ENCODE assay signal across 8 cellular contexts in the genomic region with DNA sequence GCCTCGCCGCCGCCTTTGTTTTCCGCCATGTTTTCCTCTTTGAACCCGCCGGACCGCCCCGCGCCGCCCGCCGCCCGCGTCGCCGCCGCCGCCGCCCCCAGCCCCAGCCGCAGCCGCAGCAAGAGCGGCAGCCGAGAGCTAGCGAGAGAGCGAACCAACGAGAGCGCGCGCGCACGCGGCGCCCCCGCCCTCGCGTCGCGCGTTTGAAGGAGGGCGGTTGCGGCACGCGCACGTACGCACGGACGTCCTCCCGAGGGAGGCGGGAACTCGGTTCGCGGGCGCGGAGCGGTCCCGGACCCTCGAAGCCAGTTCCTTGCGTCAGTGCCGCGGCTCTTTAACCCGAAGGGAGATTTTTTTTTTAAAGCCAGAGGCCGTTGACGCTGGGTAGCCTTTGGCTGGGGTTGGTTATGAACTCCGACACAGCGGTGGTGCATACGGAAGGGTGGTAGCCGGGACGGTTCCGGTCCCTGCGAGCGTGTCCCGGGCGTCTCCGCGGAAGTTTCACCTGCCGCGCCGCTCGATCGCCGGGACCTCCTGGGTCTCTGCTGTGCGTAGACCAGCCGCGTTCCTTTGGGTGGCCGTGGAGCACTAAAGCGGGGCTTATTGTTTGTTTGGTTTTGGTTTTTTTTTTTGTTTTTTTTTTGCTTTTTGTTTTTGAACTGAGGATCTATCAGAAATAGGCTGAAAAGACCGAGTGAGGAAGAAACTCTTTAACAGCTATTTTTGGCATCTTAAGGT. TPM values are rescaled to one million over a fixed set of nuclear protein-coding genes. Genes with fewer than 3 reads are reported as not detected.
DNase-seq lines count a peak whose midpoint lies in the region; ATAC-seq and TF ChIP-seq lines count a peak whose summit lies in the region.

A gene (minus strand): TSS at position 156 of the 738 bp plus-strand sequence. CDS start 127 bp downstream, at position 29.

- H3K9me3 ChIP-seq in T-helper 17 cell (ENCODE audit: control insufficient read depth, low read length, poor library complexity, severe bottlenecking) (no peaks in the 10 kb centered on the region), prostate gland (no peaks in the 10 kb centered on the region)

- WGBS in prostate gland = under 1% methylated on average over 81 of the region's 87 CpGs

- H3K36me3 ChIP-seq in prostate gland = no peaks in the 10 kb centered on the region

- ATAC-seq in GM18498 (IDR thresholded peaks at IDR 0.05; ENCODE audit: unreplicated experiment) = peak; percentile 79
- ATAC-seq in HG02884 (IDR thresholded peaks at IDR 0.05; ENCODE audit: unreplicated experiment) = peak; percentile 71
- peak; percentile 79 for ATAC-seq in T-helper 17 cell
- ATAC-seq in left ventricle myocardium superior = peak; percentile 95

- H3K4me3 Mint-ChIP-seq in T-helper 17 cell = peak within 1 kb of the TSS; percentile 99

- H3K4me1 ChIP-seq in prostate gland (replicated peaks) = no peaks in the 10 kb centered on the region

- H3K27me3 ChIP-seq in prostate gland (replicated peaks; ENCODE audit: insufficient read depth) = no peaks in the 10 kb centered on the region

- DNase-seq in NCI-H146 treated with DMSO at 0.1 percent for 48 hours (lab: John Stamatoyannopoulos, UW; ENCODE audit: unreplicated experiment) (peak; percentile 73), T-helper 17 cell (peak; percentile 87 to 89 (median 88)), amygdala (lab: John Stamatoyannopoulos, UW) (peak in 55 of 56 donors; percentile 44 to 93 (median 79)), left ventricle myocardium superior (peak; percentile 97), prostate gland (ENCODE audit: low spot score) (peak; percentile 90), ureter (ENCODE audit: low spot score) (peak; percentile 90)

- peak within 1 kb of the TSS; percentile 81 to 89 for H3K4me3 ChIP-seq in prostate gland

- TF ChIP-seq POLR2A in prostate gland (IDR thresholded peaks at IDR 0.05) = peak; percentile 80

- peak within 1 kb of the TSS; percentile 93 to 98 for H3K27ac ChIP-seq in prostate gland

- TF ChIP-seq CTCF in prostate gland (IDR thresholded peaks at IDR 0.05) = peak in 1 of 4 experiments; percentile 14

- no peaks in the 10 kb centered on the region for H3K27me3 Mint-ChIP-seq in T-helper 17 cell

- intact Hi-C loops in left ventricle myocardium superior (cut with micrococcal nuclease) (no loop called here), prostate gland (cut with DNase I) (loop anchor here (5.0 to 10.0 kb wide), 4 partner anchors 71 to 244 kb away; a partner anchor contains a TSS)

- peaks cover 51% of the 10 kb centered on the region for H3K4me1 Mint-ChIP-seq in T-helper 17 cell

- peaks cover 7% of the 10 kb centered on the region for H3K36me3 Mint-ChIP-seq in T-helper 17 cell (ENCODE audit: low read depth)

- peak within 1 kb of the TSS; percentile 100 for H3K27ac Mint-ChIP-seq in T-helper 17 cell

RNA-seq across cellular contexts. Expression of the gene that starts here (rescaled TPM):
- total RNA-seq in T-helper 17 cell (10 to 100 TPM; 48.1 to 53.9 TPM), left ventricle myocardium superior (17.9 TPM), prostate gland (10 to 100 TPM; 36.7 to 54.9 TPM), ureter (78.5 TPM)

Comparison
In these comparisons a context has a peak if more than half of its experiments do, and no peak if none do; other contexts are left out.
1. Peak in every context shown above with its lines: DNase-seq, ATAC-seq, H3K4me3 ChIP-seq and H3K27ac ChIP-seq.